Comparison of ENCODE assay signal across 21 cellular contexts in genomic region chr4:25725870-25726269, GRCh38.
"Had no signal": no experiment of that assay in that cellular context is flagged by ENCODE, and none has a peak within 500 bp of the region (broad histone marks: within the 10 kb centered on the region; RNA-seq: fewer than 3 reads in every experiment).

No MANE protein-coding gene starts in this region.

- ATAC-seq: foreskin keratinocyte, gastroesophageal sphincter, heart left ventricle, left cardiac atrium, left lung, left ventricle myocardium superior, lower lobe of right lung had no signal

- FAIRE-seq: colon, endothelial cell of umbilical vein, frontal cortex, islet of Langerhans, keratinocyte had no signal

- H3K36me3 ChIP-seq: esophagus muscularis mucosa, gastroesophageal sphincter, heart left ventricle, left lung, lower lobe of right lung had no signal

- H3K27ac ChIP-seq: coronary artery, dorsolateral prefrontal cortex, esophagus muscularis mucosa, foreskin keratinocyte, gastroesophageal sphincter, heart left ventricle, left lung, lower lobe of right lung had no signal

- DNase-seq: dermis blood vessel endothelial cell; dorsolateral prefrontal cortex; effector CD4-positive, alpha-beta T cell; effector memory CD4-positive, alpha-beta T cell; foreskin keratinocyte; heart left ventricle; hippocampal formation; left cardiac atrium; left lung; left ventricle myocardium superior; lower lobe of right lung; mesenchymal stem cell; midbrain had no signal

- H3K27me3 ChIP-seq: dorsolateral prefrontal cortex, esophagus muscularis mucosa, foreskin keratinocyte, gastroesophageal sphincter, heart left ventricle, left lung had no signal

- H3K9me3 ChIP-seq: esophagus muscularis mucosa, gastroesophageal sphincter, heart left ventricle, left lung, lower lobe of right lung had no signal

- H3K4me1 ChIP-seq: esophagus muscularis mucosa, foreskin keratinocyte, gastroesophageal sphincter, left lung, lower lobe of right lung had no signal

- H3K4me3 ChIP-seq: coronary artery, dorsolateral prefrontal cortex, esophagus muscularis mucosa, gastroesophageal sphincter, heart left ventricle, left lung, lower lobe of right lung had no signal
